Comparison of ENCODE assay signal across 16 cellular contexts in genomic region chr12:49626836-49627235, GRCh38. TPM values are rescaled to one million over a fixed set of nuclear protein-coding genes. Genes with fewer than 3 reads are reported as not detected.
"Had no signal": no experiment of that assay in that cellular context is flagged by ENCODE, and none has a peak within 500 bp of the region (broad histone marks: within the 10 kb centered on the region; RNA-seq: fewer than 3 reads in every experiment).

No MANE protein-coding gene starts in this region.

- H3K27me3 ChIP-seq: gastrocnemius medialis, sigmoid colon, stomach, thyroid gland, vagina had no signal

- H3K4me3 ChIP-seq: gastrocnemius medialis, left lung, prostate gland, sigmoid colon, stomach, thyroid gland, vagina had no signal

- H3K36me3 ChIP-seq: gastrocnemius medialis, prostate gland, thyroid gland, vagina had no signal

- H3K9me3 ChIP-seq: gastrocnemius medialis, left lung, prostate gland, sigmoid colon, stomach, thyroid gland, vagina had no signal

- H3K27ac ChIP-seq: epithelial cell of prostate, gastrocnemius medialis, left lung, prostate gland, stomach, thyroid gland, vagina had no signal

- DNase-seq: cortex of kidney; effector memory CD8-positive, alpha-beta T cell; gastrocnemius medialis; left cardiac atrium; left lung; nephron progenitor cell; right cardiac atrium; sigmoid colon; stomach; thyroid gland; trophoblast cell had no signal

RNA-seq across cellular contexts. Expression of gene FAM186B, which starts 21.4 kb away (rescaled TPM):
- total RNA-seq: skeletal muscle tissue, temporal lobe, vagina had no signal
